8 cellular contexts compared by ENCODE assay signal in the genomic region with DNA sequence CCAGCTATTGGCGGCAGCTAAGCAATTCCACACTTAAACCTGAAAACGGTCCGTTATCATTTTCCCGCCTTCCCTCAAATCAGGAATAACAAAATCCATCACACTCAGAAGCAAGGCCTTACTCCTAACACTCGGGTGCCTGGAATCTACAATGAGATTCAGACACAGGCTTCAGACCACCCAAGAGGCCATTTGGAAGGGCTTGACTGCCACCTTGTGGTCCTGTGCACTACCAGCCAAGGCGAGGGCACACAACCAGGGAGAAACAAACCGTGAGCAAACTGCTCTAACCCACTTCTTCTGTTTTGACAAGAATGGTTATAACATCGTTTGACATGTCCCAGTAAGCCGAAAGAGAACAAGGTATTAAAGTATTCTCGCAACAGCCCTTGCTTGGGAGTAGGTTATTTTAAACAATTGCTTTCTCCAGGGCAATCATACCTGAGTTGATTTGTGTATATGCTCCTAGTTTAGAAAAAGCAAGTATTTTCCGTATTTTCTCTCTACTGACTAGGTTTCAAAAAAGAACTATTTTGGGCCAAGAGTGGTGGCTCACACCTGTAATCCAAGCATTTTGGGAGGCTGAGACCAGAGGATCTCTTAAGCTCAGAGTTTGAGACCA.
DNase-seq lines count a peak whose midpoint lies in the region; ATAC-seq and TF ChIP-seq lines count a peak whose summit lies in the region.

No MANE protein-coding gene starts in this region.

- no peak for TF ChIP-seq POLR2A in GM18505 (IDR thresholded peaks at IDR 0.05; ENCODE audit: borderline replicate concordance, extremely low read depth, insufficient read depth, insufficient read length)

- H3K27me3 Mint-ChIP-seq in activated T-cell treated with anti-CD3 and anti-CD28 coated beads, Interleukin-2, amount 50 U/mL, for 24 hours: no peaks in the 10 kb centered on the region

- intact Hi-C loops in posterior cingulate gyrus (cut with DNase I): loop anchor here (5.0 kb wide), 2 partner anchors 80 to 1860 kb away; no protein-coding TSS in a partner anchor

- H3K36me3 Mint-ChIP-seq in activated T-cell treated with anti-CD3 and anti-CD28 coated beads, Interleukin-2, amount 50 U/mL, for 24 hours (ENCODE audit: low read depth): peaks cover 12% of the 10 kb centered on the region

- H3K4me3 Mint-ChIP-seq in activated T-cell treated with anti-CD3 and anti-CD28 coated beads, Interleukin-2, amount 50 U/mL, for 24 hours: no peak overlapping the region

- ATAC-seq in GM18505 (IDR thresholded peaks at IDR 0.05; ENCODE audit: unreplicated experiment): peak; percentile 78
- peak; percentile 84 for ATAC-seq in HG03097 (IDR thresholded peaks at IDR 0.05; ENCODE audit: low FRiP score, unreplicated experiment)

- no peaks in the 10 kb centered on the region for H3K9me3 Mint-ChIP-seq in activated T-cell treated with anti-CD3 and anti-CD28 coated beads, Interleukin-2, amount 50 U/mL, for 24 hours

- no peaks in the 10 kb centered on the region for H3K4me1 Mint-ChIP-seq in activated T-cell treated with anti-CD3 and anti-CD28 coated beads, Interleukin-2, amount 50 U/mL, for 24 hours (ENCODE audit: low read depth)

- DNase-seq in AG08396 (ENCODE audit: low spot score) (peak; percentile 53), NCI-H748 (lab: John Stamatoyannopoulos, UW; ENCODE audit: unreplicated experiment) (peak; percentile 67), globus pallidus (ENCODE audit: low spot score) (peak; percentile 68), posterior cingulate gyrus (peak; percentile 45 to 95 (median 77))
- DNase-seq in activated T-cell treated with anti-CD3 and anti-CD28 coated beads, Interleukin-2, amount 50 U/mL, for 24 hours: peak; percentile 48
- no peak for DNase-seq in effector CD8-positive, alpha-beta T cell (lab: John Stamatoyannopoulos, UW)

- no peak overlapping the region for H3K27ac Mint-ChIP-seq in activated T-cell treated with anti-CD3 and anti-CD28 coated beads, Interleukin-2, amount 50 U/mL, for 24 hours
